10 cellular contexts compared by ENCODE assay signal in the genomic region with DNA sequence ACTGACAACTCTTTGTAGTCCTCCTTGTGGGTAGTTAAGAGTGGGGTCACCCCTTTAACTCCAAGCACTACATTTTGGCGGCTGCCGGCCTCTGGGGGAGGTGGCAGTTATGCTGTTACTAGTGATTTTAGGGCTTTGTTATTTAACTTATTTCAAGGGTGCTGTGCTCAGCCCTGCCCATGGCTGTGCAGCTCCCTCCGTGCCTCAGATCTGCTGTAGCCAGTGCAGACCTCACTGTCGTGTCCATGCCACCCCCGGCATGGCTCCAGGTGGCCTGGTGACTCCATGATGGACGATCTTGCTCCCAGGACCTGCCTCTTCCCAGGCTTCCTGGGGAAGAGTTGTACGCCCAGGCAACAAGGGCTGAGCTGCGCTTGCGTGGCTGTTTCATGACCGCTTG. TPM values are rescaled to one million over a fixed set of nuclear protein-coding genes. Genes with fewer than 3 reads are reported as not detected.
DNase-seq lines count a peak whose midpoint lies in the region; ATAC-seq, FAIRE-seq and TF ChIP-seq lines count a peak whose summit lies in the region.
"Had no signal": no experiment of that assay in that cellular context is flagged by ENCODE, and none has a peak within 500 bp of the region (broad histone marks: within the 10 kb centered on the region; RNA-seq: fewer than 3 reads in every experiment).

No MANE protein-coding gene starts in this region.

- H3K4me3 Mint-ChIP-seq in activated naive CD8-positive, alpha-beta T cell = peak overlapping the region; percentile 61

- DNase-seq in heart left ventricle (no peak), Right ventricle myocardium superior (no peak), HepG2 (ENCODE audit: low spot score) (no peak), upper lobe of left lung (peak in 1 of 2 donors; percentile 22), DMS114 treated with DMSO at 0.1 percent for 48 hours (lab: John Stamatoyannopoulos, UW; ENCODE audit: unreplicated experiment) (no peak), Peyer's patch (no peak)
- DNase-seq: H9 had no signal

- ATAC-seq in heart left ventricle = no peak
- ATAC-seq in Right ventricle myocardium superior (ENCODE audit: poor library complexity) = no peak
- no peak for ATAC-seq in HepG2
- ATAC-seq in upper lobe of left lung (ENCODE audit: low FRiP score in 2 of 2) = no peak
- ATAC-seq in HG02763 (IDR thresholded peaks at IDR 0.05; ENCODE audit: unreplicated experiment) = no peak

- H3K9me3 Mint-ChIP-seq in activated naive CD8-positive, alpha-beta T cell (ENCODE audit: low read depth) = no peaks in the 10 kb centered on the region
- H3K9me3 Mint-ChIP-seq: H9 had no signal

- FAIRE-seq in HepG2 (lab: Jason Lieb, UNC) = no peak

- H3K36me3 ChIP-seq in heart left ventricle (peaks cover 0 to 70% (median 28%) of the 10 kb centered on the region in 9 donors), HepG2 (replicated peaks in 1 of 2; ENCODE audit: control insufficient read depth in 1 of 2, insufficient read depth in 2 of 2, low read length in 2 of 2) (peaks cover 36 to 83% of the 10 kb centered on the region in 2 experiments), upper lobe of left lung (peaks cover 2 to 64% (median 53%) of the 10 kb centered on the region in 4 donors), Peyer's patch (peaks cover 0 to 56% (median 0%) of the 10 kb centered on the region in 3 donors)

- peak overlapping the region; percentile 94 for H3K27ac Mint-ChIP-seq in activated naive CD8-positive, alpha-beta T cell

- H3K4me1 ChIP-seq in heart left ventricle (peaks cover 15 to 96% (median 82%) of the 10 kb centered on the region in 12 donors), HepG2 (ENCODE audit: insufficient read depth, low read length) (no peaks in the 10 kb centered on the region), upper lobe of left lung (peaks cover 51 to 56% (median 53%) of the 10 kb centered on the region in 4 donors), Peyer's patch (peaks cover 0 to 44% (median 16%) of the 10 kb centered on the region in 4 donors)

- H3K27ac ChIP-seq in heart left ventricle (peak overlapping the region in 11 of 12 donors; percentile 52 to 94 (median 84)), HepG2 (ENCODE audit: extremely low read length, insufficient read depth, low read length) (no peak overlapping the region), upper lobe of left lung (peak overlapping the region; percentile 46 to 70 (median 59)), Peyer's patch (peak overlapping the region in 2 of 4 donors; percentile 58 to 82)

- TSS peak; percentile 44 for BruUV-seq in HepG2 (replicated peaks; lab: Mats Ljungman, UMichigan)

- H4K20me1 ChIP-seq in HepG2 (ENCODE audit: insufficient read depth, low read length) = no peaks in the 10 kb centered on the region; the same call in 1 of the 2 replicates

- TF ChIP-seq RAD21 in HepG2 (CRISPR knock-in tag; IDR thresholded peaks at IDR 0.05) = no peak

- no peaks in the 10 kb centered on the region for H3K9me3 ChIP-seq in heart left ventricle
- no peaks in the 10 kb centered on the region for H3K9me3 ChIP-seq in HepG2 (ENCODE audit: low read length)
- no peaks in the 10 kb centered on the region for H3K9me3 ChIP-seq in upper lobe of left lung
- H3K9me3 ChIP-seq in Peyer's patch = no peaks in the 10 kb centered on the region

- in situ Hi-C loops in HepG2 (cut with HindIII; ENCODE audit: extremely low pct_ligation_motif_present, low pct_unique_long_range_greater_than_20kb) = no loop called here

- intact Hi-C loops in heart left ventricle (cut with DNase I) = loop anchor here in 2 of 10 donors (2.0 kb wide), 2 partner anchors 61 to 105 kb away; no protein-coding TSS in a partner anchor
- intact Hi-C loops in Right ventricle myocardium superior (cut with DNase I) = no loop called here
- intact Hi-C loops in HepG2 (cut with micrococcal nuclease; ENCODE audit: unreplicated experiment) = no loop called here

- no peaks in the 10 kb centered on the region for H3K79me2 ChIP-seq in HepG2 (ENCODE audit: insufficient read depth, low read length)

- POLR2A ChIA-PET in HepG2 (lab: Yijun Ruan, JAX) = no interaction called here

- H3K27me3 ChIP-seq in heart left ventricle (no peaks in the 10 kb centered on the region), HepG2 (ENCODE audit: control insufficient read depth in 1 of 2, insufficient read depth in 2 of 2, low read length in 2 of 2) (no peaks in the 10 kb centered on the region), upper lobe of left lung (no peaks in the 10 kb centered on the region), Peyer's patch (no peaks in the 10 kb centered on the region)

- TF ChIP-seq EP300 in HepG2 (IDR thresholded peaks at IDR 0.05; ENCODE audit: low read depth in 2 of 2, low read length in 2 of 2) = no peak
- TF ChIP-seq EP300 in HepG2 (CRISPR knock-in tag; IDR thresholded peaks at IDR 0.05; ENCODE audit: borderline replicate concordance) = no peak
- no peak for TF ChIP-seq EP300 in upper lobe of left lung (IDR thresholded peaks at IDR 0.05)

- TF ChIP-seq POLR2A in heart left ventricle (IDR thresholded peaks at IDR 0.05) (no peak), HepG2 (IDR thresholded peaks at IDR 0.05; ENCODE audit: insufficient read depth in 1 of 2, low read depth in 2 of 2, low read length in 2 of 2) (no peak), upper lobe of left lung (IDR thresholded peaks at IDR 0.05) (no peak), Peyer's patch (IDR thresholded peaks at IDR 0.05) (no peak)

- no peak overlapping the region for H3K9ac ChIP-seq in HepG2 (ENCODE audit: insufficient read depth, low read depth, low read length)

- no peak overlapping the region for H3K4me2 ChIP-seq in HepG2 (ENCODE audit: low read depth, low read length)

- 61 to 77% (median 67%) methylated on average over 9 to 10 of the region's 10 CpGs for WGBS in heart left ventricle, 4 donors
- WGBS in HepG2 (ENCODE audit: low lambda C conversion rate) = 92% methylated on average over 10 of the region's 10 CpGs
- WGBS in upper lobe of left lung, 2 donors = 71 to 83% methylated on average over 10 of the region's 10 CpGs

- H3K4me3 ChIP-seq in heart left ventricle (no peak overlapping the region), HepG2 (replicated peaks in 1 of 3; ENCODE audit: insufficient read depth in 1 of 3, low read depth in 2 of 3, low read length in 3 of 3) (no peak overlapping the region), upper lobe of left lung (no peak overlapping the region), Peyer's patch (no peak overlapping the region)

- TF ChIP-seq CTCF in heart left ventricle (IDR thresholded peaks at IDR 0.05) (no peak), HepG2 (CRISPR knock-in tag; IDR thresholded peaks at IDR 0.05) (no peak), upper lobe of left lung (IDR thresholded peaks at IDR 0.05) (no peak), Peyer's patch (IDR thresholded peaks at IDR 0.05) (no peak)

- peaks cover 14% of the 10 kb centered on the region for H3K36me3 Mint-ChIP-seq in activated naive CD8-positive, alpha-beta T cell

- H3K27me3 Mint-ChIP-seq in activated naive CD8-positive, alpha-beta T cell = no peaks in the 10 kb centered on the region

- CTCF ChIA-PET in HepG2 (lab: Yijun Ruan, JAX; ENCODE audit: low intra/inter-chr PET ratio, low total read pairs) = no interaction called here

- H3K4me1 Mint-ChIP-seq in activated naive CD8-positive, alpha-beta T cell (ENCODE audit: low read depth) = peaks cover 77% of the 10 kb centered on the region

- no peak overlapping the region for H2AFZ ChIP-seq in HepG2 (ENCODE audit: low read length)

RNA-seq across cellular contexts. Expression of a gene that starts 15.4 kb away (rescaled TPM):
- 100 to 1,000 TPM in 8 of 9 donors, 10 to 100 TPM in 1; 88.5 to 298 (median 195) TPM for total RNA-seq in heart left ventricle
- 100 to 1,000 TPM; 123 to 496 TPM for polyA plus RNA-seq in heart left ventricle
- total RNA-seq in Right ventricle myocardium superior = 208 TPM
- 238 and 273 TPM in 2 replicates for total RNA-seq in HepG2 (2016; rRNA removed; fragmentation: Illumina TruSeq; extraction: Trizol)
- 120 and 154 TPM in 2 replicates for total RNA-seq in HepG2 (2016; cell fraction: cytosol; rRNA removed; fragmentation: Illumina TruSeq; extraction: Trizol; ENCODE audit: low read depth)
- 223 and 303 TPM in 2 replicates for total RNA-seq in HepG2 (2016; cell fraction: insoluble cytoplasmic fraction; rRNA removed; fragmentation: Illumina TruSeq; extraction: Trizol)
- total RNA-seq in HepG2 (2016; cell fraction: membrane; rRNA removed; fragmentation: Illumina TruSeq; extraction: Trizol) = 160 and 207 TPM in 2 replicates
- total RNA-seq in HepG2 (2016; cell fraction: nucleus; rRNA removed; fragmentation: Illumina TruSeq; extraction: Trizol) = 53.9 and 66.5 TPM in 2 replicates
- polyA plus RNA-seq in HepG2 (2011; rRNA removed) = 82.4 and 83.3 TPM in 2 replicates
- polyA plus RNA-seq in HepG2 (2011; cell fraction: cytosol; rRNA removed) = 43.2 and 56.5 TPM in 2 replicates
- polyA plus RNA-seq in HepG2 (2011; cell fraction: nucleus; rRNA removed) = 25.4 and 25.6 TPM in 2 replicates
- polyA plus RNA-seq in HepG2 (2012) = 134 and 138 TPM in 2 replicates
- 161 and 200 TPM in 2 replicates for polyA plus RNA-seq in HepG2 (2016; cell fraction: cytosol; fragmentation: Illumina TruSeq; extraction: Trizol; ENCODE audit: low read depth)
- polyA plus RNA-seq in HepG2 (2016; cell fraction: insoluble cytoplasmic fraction; fragmentation: Illumina TruSeq; extraction: Trizol; ENCODE audit: low read depth) = 261 and 288 TPM in 2 replicates
- 151 and 202 TPM in 2 replicates for polyA plus RNA-seq in HepG2 (2016; cell fraction: membrane; fragmentation: Illumina TruSeq; extraction: Trizol; ENCODE audit: low read depth)
- 129 and 150 TPM in 2 replicates for polyA plus RNA-seq in HepG2 (2016; cell fraction: nucleus; fragmentation: Illumina TruSeq; extraction: Trizol; ENCODE audit: insufficient read depth, low read depth)
- polyA minus RNA-seq in HepG2 (2011; rRNA and poly(A)+ RNA removed; ENCODE audit: low replicate concordance) = 13.1 and 30.2 TPM in 2 replicates
- 12.8 and 21.1 TPM in 2 replicates for polyA minus RNA-seq in HepG2 (2011; cell fraction: cytosol; rRNA and poly(A)+ RNA removed)
- 17.4 and 19.8 TPM in 2 replicates for polyA minus RNA-seq in HepG2 (2011; cell fraction: nucleus; rRNA and poly(A)+ RNA removed)
- 10 to 100 TPM in 5 of 6 donors, 1 to 10 TPM in 1; 8.9 to 53.0 (median 18.2) TPM for total RNA-seq in upper lobe of left lung
- total RNA-seq in Peyer's patch = 10 to 100 TPM in 1 of 4 donors, 1 to 10 TPM in 3; 4.6 to 19.6 (median 6.9) TPM

RNA-seq across cellular contexts. Expression of a gene that starts 50.6 kb away (rescaled TPM):
- total RNA-seq in heart left ventricle (10 to 100 TPM; 11.7 to 72.4 (median 30.8) TPM), Right ventricle myocardium superior (44.2 TPM), HepG2 (2016; rRNA removed; fragmentation: Illumina TruSeq; extraction: Trizol) (0.11 and 0.44 TPM in 2 replicates), upper lobe of left lung (10 to 100 TPM in 1 of 6 donors, 1 to 10 TPM in 5; 1.9 to 11.5 (median 4.9) TPM), Peyer's patch (1 to 10 TPM in 3 of 4 donors, under 1 TPM in 1; 0.88 to 5.8 (median 1.6) TPM)
- polyA plus RNA-seq in heart left ventricle (10 to 100 TPM; 16.9 to 59.2 TPM), HepG2 (2011; rRNA removed) (0.18 and 0.48 TPM in 2 replicates)
- 0.18 and 0.40 TPM in 2 replicates for total RNA-seq in HepG2 (2016; cell fraction: cytosol; rRNA removed; fragmentation: Illumina TruSeq; extraction: Trizol; ENCODE audit: low read depth)
- total RNA-seq in HepG2 (2016; cell fraction: insoluble cytoplasmic fraction; rRNA removed; fragmentation: Illumina TruSeq; extraction: Trizol) = 0.28 and 0.52 TPM in 2 replicates
- total RNA-seq in HepG2 (2016; cell fraction: membrane; rRNA removed; fragmentation: Illumina TruSeq; extraction: Trizol) = 0.17 TPM in 1 of 2 replicates, not detected in the other
- 0.53 TPM in 2 replicates for total RNA-seq in HepG2 (2016; cell fraction: nucleus; rRNA removed; fragmentation: Illumina TruSeq; extraction: Trizol)
- polyA plus RNA-seq in HepG2 (2011; cell fraction: cytosol; rRNA removed) = 0.16 and 0.22 TPM in 2 replicates
- 0.63 and 0.76 TPM in 2 replicates for polyA plus RNA-seq in HepG2 (2011; cell fraction: nucleus; rRNA removed)
- polyA plus RNA-seq in HepG2 (2012) = 0.13 TPM in 1 of 2 replicates, not detected in the other
- polyA plus RNA-seq in HepG2 (2016; cell fraction: cytosol; fragmentation: Illumina TruSeq; extraction: Trizol; ENCODE audit: low read depth) = 0.20 and 0.21 TPM in 2 replicates
- polyA plus RNA-seq in HepG2 (2016; cell fraction: insoluble cytoplasmic fraction; fragmentation: Illumina TruSeq; extraction: Trizol; ENCODE audit: low read depth) = 0.20 and 0.22 TPM in 2 replicates
- 0.86 TPM in 1 of 2 replicates, not detected in the other for polyA plus RNA-seq in HepG2 (2016; cell fraction: membrane; fragmentation: Illumina TruSeq; extraction: Trizol; ENCODE audit: low read depth)
- polyA plus RNA-seq in HepG2 (2016; cell fraction: nucleus; fragmentation: Illumina TruSeq; extraction: Trizol; ENCODE audit: insufficient read depth, low read depth) = 0.40 and 0.75 TPM in 2 replicates
- polyA minus RNA-seq in HepG2 (2011; rRNA and poly(A)+ RNA removed; ENCODE audit: low replicate concordance) = 0.18 TPM in 1 of 2 replicates, not detected in the other
- polyA minus RNA-seq in HepG2 (2011; cell fraction: cytosol; rRNA and poly(A)+ RNA removed) = 0.30 TPM in 1 of 2 replicates, not detected in the other
- polyA minus RNA-seq in HepG2 (2011; cell fraction: nucleus; rRNA and poly(A)+ RNA removed) = 0.62 TPM in 1 of 2 replicates, not detected in the other
- total RNA-seq: SK-MEL-5 had no signal
